In genomic region chr17:38766341-38766740, GRCh38 we compare ENCODE assay signal across 1 cellular context.
TF ChIP-seq lines count a peak whose summit lies in the region.

No MANE protein-coding gene starts in this region.

TF ChIP-seq in GM23338, 12 proteins besides CTCF, POLR2A, EP300 and RAD21 (continued from another document):
- TF ChIP-seq ZNF331 (CRISPR knock-in tag; IDR thresholded peaks at IDR 0.05; ENCODE audit: low read depth) = no peak
- no peak for TF ChIP-seq JUNB (IDR thresholded peaks at IDR 0.05; ENCODE audit: unreplicated experiment)
- TF ChIP-seq STAT1 (IDR thresholded peaks at IDR 0.05; ENCODE audit: unreplicated experiment) = no peak
- TF ChIP-seq ZNF462 (CRISPR knock-in tag; IDR thresholded peaks at IDR 0.05) = no peak
- no peak for TF ChIP-seq EZH2 (IDR thresholded peaks at IDR 0.05; ENCODE audit: low read depth, unreplicated experiment)
- TF ChIP-seq ZNF114 (CRISPR knock-in tag; IDR thresholded peaks at IDR 0.05) = no peak
- no peak for TF ChIP-seq EZH2phosphoT487 (IDR thresholded peaks at IDR 0.05; ENCODE audit: unreplicated experiment)
- TF ChIP-seq POLR2AphosphoS5 (IDR thresholded peaks at IDR 0.05; ENCODE audit: low read depth) = no peak
- no peak for TF ChIP-seq ETS1 (IDR thresholded peaks at IDR 0.05)
